ENCODE assay signal across 13 cellular contexts in genomic region chr12:77720258-77720657, GRCh38.
DNase-seq lines count a peak whose midpoint lies in the region; TF ChIP-seq lines count a peak whose summit lies in the region.
"Had no signal": no experiment of that assay in that cellular context is flagged by ENCODE, and none has a peak within 500 bp of the region (broad histone marks: within the 10 kb centered on the region; RNA-seq: fewer than 3 reads in every experiment).

No MANE protein-coding gene starts in this region.

- H3K9me3 ChIP-seq in neural progenitor cell (ENCODE audit: low read depth), result no peaks in the 10 kb centered on the region

- no peaks in the 10 kb centered on the region for H3K4me1 Mint-ChIP-seq in neural progenitor cell
- H3K4me1 Mint-ChIP-seq: activated T-helper 17 cell treated with anti-CD3 and anti-CD28 coated beads, Interleukin-2, amount 50 U/mL, for 72 hours; central memory CD8-positive, alpha-beta T cell; memory B cell had no signal

- H3K4me1 ChIP-seq in neural progenitor cell, result peaks cover 5% of the 10 kb centered on the region

- CTCF ChIA-PET in RWPE1 (lab: Yijun Ruan, JAX), result no interaction called here

- no peaks in the 10 kb centered on the region for H3F3A ChIP-seq in neural progenitor cell (ENCODE audit: low read depth)

- H3K27me3 ChIP-seq in neural progenitor cell, result no peaks in the 10 kb centered on the region

- peak overlapping the region; percentile 90 for H2AFZ ChIP-seq in neural progenitor cell (replicated peaks)

- H3K4me3 ChIP-seq in choroid plexus epithelial cell (ENCODE audit: low read depth, low read length) (no peak overlapping the region), neural progenitor cell (no peak overlapping the region)

- H3K27ac Mint-ChIP-seq in neural progenitor cell, result no peak overlapping the region
- H3K27ac Mint-ChIP-seq: activated T-helper 17 cell treated with anti-CD3 and anti-CD28 coated beads, Interleukin-2, amount 50 U/mL, for 72 hours; memory B cell had no signal

- no peak overlapping the region for H3K4me3 Mint-ChIP-seq in neural progenitor cell
- H3K4me3 Mint-ChIP-seq: activated T-helper 17 cell treated with anti-CD3 and anti-CD28 coated beads, Interleukin-2, amount 50 U/mL, for 72 hours; central memory CD8-positive, alpha-beta T cell; memory B cell had no signal

- DNase-seq in DMS79 treated with DMSO at 0.1 percent for 48 hours (lab: John Stamatoyannopoulos, UW) (peak; percentile 35), DMS79 (lab: John Stamatoyannopoulos, UW) (no peak), M059J (ENCODE audit: low read depth) (peak; percentile 17), choroid plexus epithelial cell (ENCODE audit: low read depth) (peak; percentile 28), neural progenitor cell (ENCODE audit: low spot score) (peak; percentile 16), T-helper 2 cell (no peak), RWPE1 (ENCODE audit: low spot score) (no peak), pons (ENCODE audit: low spot score) (no peak)
- DNase-seq: activated CD4-positive, CD25-positive, alpha-beta regulatory T cell treated with anti-CD3 and anti-CD28 coated beads, Interleukin-2, amount 50 U/mL, for 72 hours; GOT3 had no signal

- peaks cover 9% of the 10 kb centered on the region for H3K9me3 Mint-ChIP-seq in neural progenitor cell
- H3K9me3 Mint-ChIP-seq: memory B cell had no signal

- no peaks in the 10 kb centered on the region for H4K20me1 ChIP-seq in neural progenitor cell (ENCODE audit: low read depth)

- no peak overlapping the region for H3K27ac ChIP-seq in neural progenitor cell
- H3K27ac ChIP-seq in RWPE1, result no peak overlapping the region

- H3K9ac ChIP-seq in neural progenitor cell, result no peak overlapping the region

- H3K36me3 Mint-ChIP-seq in neural progenitor cell, result no peaks in the 10 kb centered on the region
- H3K36me3 Mint-ChIP-seq: memory B cell had no signal

- no peaks in the 10 kb centered on the region for H3K79me2 ChIP-seq in neural progenitor cell (ENCODE audit: low read depth)

- TF ChIP-seq CTCF in choroid plexus epithelial cell (conservative IDR thresholded peaks at IDR 0.05; ENCODE audit: low read depth, low read length) (peak; percentile 59), neural progenitor cell (IDR thresholded peaks at IDR 0.05) (peak; percentile 49), RWPE1 (conservative IDR thresholded peaks at IDR 0.05; ENCODE audit: low read depth) (no peak)

- H3K4me2 ChIP-seq in neural progenitor cell, result no peak overlapping the region

- H3K36me3 ChIP-seq in neural progenitor cell, result no peaks in the 10 kb centered on the region

- no peaks in the 10 kb centered on the region for H3K27me3 Mint-ChIP-seq in neural progenitor cell (ENCODE audit: insufficient read depth, low read depth)
- H3K27me3 Mint-ChIP-seq: activated T-helper 17 cell treated with anti-CD3 and anti-CD28 coated beads, Interleukin-2, amount 50 U/mL, for 72 hours; central memory CD8-positive, alpha-beta T cell; memory B cell had no signal

- POLR2A ChIA-PET in RWPE1 (lab: Yijun Ruan, JAX; ENCODE audit: low non-redundant PET), result no interaction called here

Comparison
In these comparisons a context has a peak if more than half of its experiments do, and no peak if none do; other contexts are left out.
1. DNase-seq: peak in DMS79 treated with DMSO at 0.1 percent for 48 hours (single experiment), M059J (single experiment), choroid plexus epithelial cell (single experiment) and neural progenitor cell (single experiment); none in DMS79 (single experiment), T-helper 2 cell (0 of 5), RWPE1 (single experiment) and pons (single experiment).